12 cellular contexts compared by ENCODE assay signal in genomic region chr14:80388980-80389711, GRCh38.
DNase-seq lines count a peak whose midpoint lies in the region; ATAC-seq and TF ChIP-seq lines count a peak whose summit lies in the region.
"Had no signal": no experiment of that assay in that cellular context is flagged by ENCODE, and none has a peak within 500 bp of the region (broad histone marks: within the 10 kb centered on the region; RNA-seq: fewer than 3 reads in every experiment).

No MANE protein-coding gene starts in this region.

- peaks cover 4 to 6% of the 10 kb centered on the region in 2 donors for H3K9me3 Mint-ChIP-seq in effector memory CD8-positive, alpha-beta T cell

- no peak overlapping the region for H3K4me3 Mint-ChIP-seq in effector memory CD8-positive, alpha-beta T cell
- H3K4me3 Mint-ChIP-seq: CD14-positive monocyte had no signal

- H3K27me3 Mint-ChIP-seq in effector memory CD8-positive, alpha-beta T cell = no peaks in the 10 kb centered on the region

- peak; percentile 94 for DNase-seq in AG10803 (ENCODE audit: low read depth)
- peak; percentile 97 for DNase-seq in M059J (ENCODE audit: low read depth)
- DNase-seq in cardiac fibroblast (ENCODE audit: low read depth in 2 of 2) = peak; percentile 75 to 93
- DNase-seq in myocyte (ENCODE audit: low read depth) = peak; percentile 64
- no peak for DNase-seq in effector memory CD8-positive, alpha-beta T cell
- DNase-seq: H7 had no signal

- TF ChIP-seq CTCF in AG10803 (conservative IDR thresholded peaks at IDR 0.05; ENCODE audit: low read length) (no peak), cardiac fibroblast (IDR thresholded peaks at IDR 0.05; ENCODE audit: low read depth, low read length) (no peak)

- no peaks in the 10 kb centered on the region for H3K36me3 Mint-ChIP-seq in effector memory CD8-positive, alpha-beta T cell (ENCODE audit: insufficient read depth)
- H3K36me3 Mint-ChIP-seq: CD14-positive monocyte had no signal

- H3K27ac Mint-ChIP-seq in effector memory CD8-positive, alpha-beta T cell = no peak overlapping the region
- H3K27ac Mint-ChIP-seq: CD14-positive monocyte had no signal

- no peak for ATAC-seq in GM18517 (IDR thresholded peaks at IDR 0.05; ENCODE audit: unreplicated experiment)
- no peak for ATAC-seq in effector memory CD8-positive, alpha-beta T cell (replicated peaks)
- no peak for ATAC-seq in GM19467 (IDR thresholded peaks at IDR 0.05; ENCODE audit: unreplicated experiment)
- ATAC-seq in HG03139 (IDR thresholded peaks at IDR 0.05; ENCODE audit: unreplicated experiment) = no peak

- H3K4me3 ChIP-seq in AG10803 (ENCODE audit: low read length) (no peak overlapping the region), cardiac fibroblast (replicated peaks in 1 of 2; ENCODE audit: low read depth in 2 of 2, low read length in 2 of 2) (no peak overlapping the region)
- H3K4me3 ChIP-seq: cardiac muscle cell, esophagus muscularis mucosa had no signal

- no peaks in the 10 kb centered on the region for H3K4me1 Mint-ChIP-seq in effector memory CD8-positive, alpha-beta T cell (ENCODE audit: low read depth in 2 of 2)
- H3K4me1 Mint-ChIP-seq: CD14-positive monocyte had no signal

Comparison
In these comparisons a context has a peak if more than half of its experiments do, and no peak if none do; other contexts are left out.
1. DNase-seq: peak in AG10803 (single experiment), M059J (single experiment), cardiac fibroblast (2 of 2) and myocyte (single experiment); none in effector memory CD8-positive, alpha-beta T cell (0 of 3).